In the genomic region with DNA sequence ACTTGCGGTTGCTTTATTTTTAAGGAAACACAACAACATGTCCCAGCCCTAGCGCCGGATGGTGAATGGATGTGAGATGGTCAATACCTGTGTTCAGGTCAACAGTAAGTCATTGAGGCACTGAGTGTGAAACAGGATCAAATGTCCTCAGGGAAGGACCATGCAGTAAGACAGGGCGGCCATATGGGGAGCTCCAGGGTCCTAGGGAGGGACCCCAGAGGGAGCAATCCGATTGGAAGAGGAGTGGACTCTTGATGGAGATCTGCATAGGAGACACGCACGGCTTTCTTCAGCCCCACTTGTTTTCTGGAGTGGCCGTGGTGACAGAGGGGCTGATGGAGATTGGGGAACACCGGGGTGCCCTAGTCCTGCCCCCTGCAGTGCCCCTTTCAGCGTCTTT, we compare ENCODE assay signal across 27 cellular contexts.
"Had no signal": no experiment of that assay in that cellular context is flagged by ENCODE, and none has a peak within 500 bp of the region (broad histone marks: within the 10 kb centered on the region; RNA-seq: fewer than 3 reads in every experiment).

No MANE protein-coding gene starts in this region.

- H3K4me3 Mint-ChIP-seq: immature natural killer cell; naive thymus-derived CD8-positive, alpha-beta T cell; nephron; neural crest cell; stimulated activated effector memory CD8-positive, alpha-beta T cell treated with anti-CD3 and anti-CD28 coated beads, Interleukin-12 subunit alpha, Interleukin-12 subunit beta, amount 100 ng/mL, for 72 hours; stimulated activated naive CD8-positive, alpha-beta T cell treated with anti-CD3 and anti-CD28 coated beads, Interleukin-15, Interleukin-2, amounts not matched to agents 100 ng/mL and 50 ng/mL, for 24 hours had no signal

- DNase-seq: hypothalamus; immature natural killer cell; kidney; left colon; left lung; lower lobe of right lung; mammary epithelial cell; mesenchymal stem cell; naive thymus-derived CD8-positive, alpha-beta T cell; nucleus accumbens; pancreas; posterior cingulate gyrus; retina; right cardiac atrium; sigmoid colon; small intestine; spleen; stimulated activated CD4-positive, alpha-beta T cell treated with anti-CD3 and anti-CD28 coated beads, Interleukin-4, amount 100 ng/mL, for 24 hours; stimulated activated naive CD4-positive, alpha-beta T cell; upper lobe of left lung had no signal

- H3K27ac Mint-ChIP-seq: immature natural killer cell; naive thymus-derived CD8-positive, alpha-beta T cell; nephron; stimulated activated effector memory CD8-positive, alpha-beta T cell treated with anti-CD3 and anti-CD28 coated beads, Interleukin-12 subunit alpha, Interleukin-12 subunit beta, amount 100 ng/mL, for 72 hours; stimulated activated naive CD8-positive, alpha-beta T cell treated with anti-CD3 and anti-CD28 coated beads, Interleukin-15, Interleukin-2, amounts not matched to agents 100 ng/mL and 50 ng/mL, for 24 hours had no signal

- H3K27me3 Mint-ChIP-seq: stimulated activated naive CD8-positive, alpha-beta T cell treated with anti-CD3 and anti-CD28 coated beads, Interleukin-15, Interleukin-2, amounts not matched to agents 100 ng/mL and 50 ng/mL, for 24 hours had no signal

- H3K4me3 ChIP-seq: left lung, lower lobe of right lung, pancreas, prostate gland, sigmoid colon, spleen, tibial nerve, upper lobe of left lung, vagina had no signal

- H3K27me3 ChIP-seq: pancreas, sigmoid colon, tibial nerve, upper lobe of left lung, vagina had no signal

- H3K9me3 ChIP-seq: left lung, lower lobe of right lung, pancreas, prostate gland, sigmoid colon, spleen, tibial nerve, upper lobe of left lung, vagina had no signal

- H3K27ac ChIP-seq: left lung, lower lobe of right lung, pancreas, prostate gland, sigmoid colon, spleen, tibial nerve, upper lobe of left lung, vagina had no signal

- H3K9me3 Mint-ChIP-seq: stimulated activated naive CD8-positive, alpha-beta T cell treated with anti-CD3 and anti-CD28 coated beads, Interleukin-15, Interleukin-2, amounts not matched to agents 100 ng/mL and 50 ng/mL, for 24 hours had no signal

- H3K36me3 ChIP-seq: left lung, lower lobe of right lung, pancreas, prostate gland, sigmoid colon, spleen, tibial nerve, upper lobe of left lung, vagina had no signal

- H3K4me1 Mint-ChIP-seq: immature natural killer cell; neural crest cell; stimulated activated effector memory CD8-positive, alpha-beta T cell treated with anti-CD3 and anti-CD28 coated beads, Interleukin-12 subunit alpha, Interleukin-12 subunit beta, amount 100 ng/mL, for 72 hours had no signal

- ATAC-seq: left colon; left lung; lower lobe of right lung; naive thymus-derived CD8-positive, alpha-beta T cell; pancreas; right cardiac atrium; stimulated activated effector memory CD8-positive, alpha-beta T cell treated with anti-CD3 and anti-CD28 coated beads, Interleukin-12 subunit alpha, Interleukin-12 subunit beta, amount 100 ng/mL, for 72 hours had no signal

- H3K4me1 ChIP-seq: left lung, lower lobe of right lung, pancreas, prostate gland, sigmoid colon, spleen, tibial nerve, upper lobe of left lung, vagina had no signal

- H3K36me3 Mint-ChIP-seq: immature natural killer cell; stimulated activated effector memory CD8-positive, alpha-beta T cell treated with anti-CD3 and anti-CD28 coated beads, Interleukin-12 subunit alpha, Interleukin-12 subunit beta, amount 100 ng/mL, for 72 hours had no signal
